ENCODE assay signal across 13 cellular contexts in the genomic region with DNA sequence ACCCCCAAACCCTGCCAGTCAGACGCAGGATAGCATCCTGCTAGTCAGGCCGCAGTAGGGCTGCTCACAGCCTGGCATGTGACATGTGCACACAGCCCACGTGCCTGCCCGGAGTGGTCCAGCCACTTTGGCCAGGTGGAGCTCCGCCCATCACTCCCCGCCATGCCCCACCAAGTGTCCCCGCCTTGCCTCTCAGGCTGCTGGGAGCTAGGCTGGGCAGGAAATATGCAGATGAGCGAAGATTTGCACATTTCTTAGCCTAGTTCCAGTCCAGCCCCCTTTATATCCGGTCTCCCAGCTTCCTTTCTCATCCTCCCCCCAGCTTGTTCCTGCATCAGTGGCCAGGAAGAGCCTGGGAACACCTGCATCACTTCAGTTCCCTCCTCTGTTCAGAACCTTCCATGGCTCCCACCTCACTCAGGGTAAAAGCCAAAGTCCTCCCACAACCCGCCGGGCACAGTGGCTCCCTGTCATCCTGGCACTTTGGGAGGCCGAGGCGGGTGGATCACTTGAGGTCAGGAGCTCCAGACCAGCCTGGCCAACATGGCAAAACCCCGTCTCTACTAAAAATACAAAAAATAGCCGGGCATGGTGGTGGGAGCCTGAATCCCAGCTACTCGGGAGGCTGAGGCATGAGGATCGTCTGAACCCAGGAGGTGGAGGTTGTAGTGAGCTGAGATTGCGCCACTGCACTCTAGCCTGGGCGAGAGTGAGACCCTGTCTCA. TPM values are rescaled to one million over a fixed set of nuclear protein-coding genes. Genes with fewer than 3 reads are reported as not detected.
A peak's percentile ranks its signal among the peaks of the same experiment; 100 is the strongest.
DNase-seq lines count a peak whose midpoint lies in the region; ATAC-seq and TF ChIP-seq lines count a peak whose summit lies in the region.
"Had no signal": no experiment of that assay in that cellular context is flagged by ENCODE, and none has a peak within 500 bp of the region (broad histone marks: within the 10 kb centered on the region; RNA-seq: fewer than 3 reads in every experiment).

No MANE protein-coding gene starts in this region.

- peaks cover 36% of the 10 kb centered on the region for H3K4me1 ChIP-seq in OCI-LY7 (ENCODE audit: insufficient read depth, low read length, poor library complexity, severe bottlenecking)
- H3K4me1 ChIP-seq in heart left ventricle = peaks cover 4 to 46% (median 33%) of the 10 kb centered on the region in 12 donors

- H3K4me2 ChIP-seq in OCI-LY7 (ENCODE audit: low read length) = peak overlapping the region; percentile 64

- 58 to 67% (median 63%) methylated on average over 16 to 19 of the region's 19 CpGs for WGBS in heart left ventricle, 4 donors

- no peaks in the 10 kb centered on the region for H3K79me2 ChIP-seq in OCI-LY7 (ENCODE audit: insufficient read depth, low read depth, low read length)

- in situ Hi-C loops in Caki2 (cut with HindIII; ENCODE audit: low pct_unique_long_range_greater_than_20kb, low sequenced_read_pairs) = no loop called here

- no peaks in the 10 kb centered on the region for H4K20me1 ChIP-seq in OCI-LY7 (ENCODE audit: insufficient read depth, low read length)

- H3K27ac Mint-ChIP-seq in neural crest cell (ENCODE audit: unreplicated experiment) = no peak overlapping the region
- no peak overlapping the region for H3K27ac Mint-ChIP-seq in CD14-positive monocyte
- H3K27ac Mint-ChIP-seq: activated naive CD8-positive, alpha-beta T cell treated with anti-CD3 and anti-CD28 coated beads, Interleukin-2, amount 10 ng/mL, durations not matched to agents 7 days and 5 days had no signal

- H3K27me3 Mint-ChIP-seq in neural crest cell (ENCODE audit: low read depth) (no peaks in the 10 kb centered on the region), CD14-positive monocyte (ENCODE audit: low read depth in 3 of 3) (peaks cover 70 to 94% (median 83%) of the 10 kb centered on the region in 3 donors)

- H3K9me3 Mint-ChIP-seq in neural crest cell (no peaks in the 10 kb centered on the region), CD14-positive monocyte (peaks cover 0 to 14% (median 9%) of the 10 kb centered on the region in 7 donors)
- H3K9me3 Mint-ChIP-seq: activated naive CD8-positive, alpha-beta T cell treated with anti-CD3 and anti-CD28 coated beads, Interleukin-2, amount 10 ng/mL, durations not matched to agents 7 days and 5 days had no signal

- H3K4me3 Mint-ChIP-seq in neural crest cell = peak overlapping the region; percentile 32
- H3K4me3 Mint-ChIP-seq in CD14-positive monocyte = peak overlapping the region in 1 of 2 donors; percentile 58
- H3K4me3 Mint-ChIP-seq: activated naive CD8-positive, alpha-beta T cell treated with anti-CD3 and anti-CD28 coated beads, Interleukin-2, amount 10 ng/mL, durations not matched to agents 7 days and 5 days had no signal

- peak overlapping the region; percentile 28 for H3K27ac ChIP-seq in OCI-LY7 (ENCODE audit: low read depth, low read length, poor library complexity, severe bottlenecking)
- H3K27ac ChIP-seq in heart left ventricle = peak overlapping the region; percentile 46 to 98 (median 85)

- H3K9me3 ChIP-seq in OCI-LY7 (ENCODE audit: low read length) (no peaks in the 10 kb centered on the region), heart left ventricle (no peaks in the 10 kb centered on the region)

- H3K36me3 ChIP-seq in OCI-LY7 (ENCODE audit: insufficient read depth, low read length) (no peaks in the 10 kb centered on the region), heart left ventricle (no peaks in the 10 kb centered on the region)

- H3K4me3 ChIP-seq in OCI-LY7 (ENCODE audit: low read depth, low read length, poor library complexity, severe bottlenecking) = no peak overlapping the region
- no peak overlapping the region for H3K4me3 ChIP-seq in heart left ventricle

- peak overlapping the region; percentile 57; the same call in 1 of the 2 replicates for H2AFZ ChIP-seq in OCI-LY7 (ENCODE audit: low read length)

- BruUV-seq in OCI-LY7 (replicated peaks; lab: Mats Ljungman, UMichigan) = no TSS peak

- ATAC-seq in heart left ventricle = peak; percentile 17 to 77 (median 58)
- no peak for ATAC-seq in HG02884 (IDR thresholded peaks at IDR 0.05; ENCODE audit: unreplicated experiment)
- no peak for ATAC-seq in GM21360 (IDR thresholded peaks at IDR 0.05; ENCODE audit: unreplicated experiment)
- ATAC-seq in GM21367 (IDR thresholded peaks at IDR 0.05; ENCODE audit: unreplicated experiment) = no peak
- ATAC-seq: naive thymus-derived CD4-positive, alpha-beta T cell had no signal

- H3K27me3 ChIP-seq in heart left ventricle = peaks cover 0 to 10% (median 0%) of the 10 kb centered on the region in 9 donors

- TF ChIP-seq POLR2A in heart left ventricle (IDR thresholded peaks at IDR 0.05) = peak in 1 of 2 donors; percentile 38

- intact Hi-C loops in OCI-LY7 (cut with micrococcal nuclease; ENCODE audit: unreplicated experiment) = loop anchor here (2.0 kb wide), 1 partner anchor 22 kb away; no protein-coding TSS in a partner anchor
- intact Hi-C loops in heart left ventricle (cut with DNase I) = no loop called here
- intact Hi-C loops in CD14-positive monocyte (cut with micrococcal nuclease) = no loop called here

- no peak for TF ChIP-seq CTCF in OCI-LY7 (conservative IDR thresholded peaks at IDR 0.05; ENCODE audit: low read length)
- no peak for TF ChIP-seq CTCF in heart left ventricle (IDR thresholded peaks at IDR 0.05)
- TF ChIP-seq CTCF in neural crest cell (conservative IDR thresholded peaks at IDR 0.05) = no peak
- TF ChIP-seq CTCF in CD14-positive monocyte (IDR thresholded peaks at IDR 0.05) = no peak

- DNase-seq in Caki2 (ENCODE audit: low read depth) (peak; percentile 85), OCI-LY7 (ENCODE audit: low spot score) (peak; percentile 81), heart left ventricle (peak; percentile 63 to 81 (median 74)), neural crest cell (ENCODE audit: low read depth, low spot score) (no peak), CD14-positive monocyte (ENCODE audit: low spot score) (no peak)
- DNase-seq: activated CD4-positive, CD25-positive, alpha-beta regulatory T cell; activated naive CD8-positive, alpha-beta T cell treated with anti-CD3 and anti-CD28 coated beads, Interleukin-2, amount 10 ng/mL, durations not matched to agents 7 days and 5 days; C1 segment of cervical spinal cord; erythroblast; naive thymus-derived CD4-positive, alpha-beta T cell had no signal

- H3K4me1 Mint-ChIP-seq in neural crest cell (peaks cover 20% of the 10 kb centered on the region), CD14-positive monocyte (peaks cover 2% of the 10 kb centered on the region)

- no peaks in the 10 kb centered on the region for H3K36me3 Mint-ChIP-seq in neural crest cell (ENCODE audit: low read depth)
- no peaks in the 10 kb centered on the region for H3K36me3 Mint-ChIP-seq in CD14-positive monocyte
- H3K36me3 Mint-ChIP-seq: activated naive CD8-positive, alpha-beta T cell treated with anti-CD3 and anti-CD28 coated beads, Interleukin-2, amount 10 ng/mL, durations not matched to agents 7 days and 5 days; naive thymus-derived CD4-positive, alpha-beta T cell had no signal

- H3K9me2 ChIP-seq in OCI-LY7 (ENCODE audit: insufficient read depth, low read length) = no peaks in the 10 kb centered on the region

- POLR2A ChIA-PET in OCI-LY7 (lab: Charles Lee) = interaction anchor here (0.5 kb wide), 1 partner anchor 38 kb away, joined by 3 read pairs; no protein-coding TSS in a partner anchor

- CTCF ChIA-PET in OCI-LY7 (lab: Charles Lee; ENCODE audit: unreplicated experiment) = interaction anchor here (0.5 kb wide), 1 partner anchor 82 kb away, joined by 3 read pairs; a partner anchor contains a TSS

RNA-seq across cellular contexts. Expression of a gene that starts 2.3 kb away (rescaled TPM):
- total RNA-seq in Caki2 (2014; rRNA removed; shearing (Covaris generic); ENCODE audit: low replicate concordance) = 8.7 and 14.1 TPM in 2 replicates
- 16.6 and 24.1 TPM in 2 replicates for total RNA-seq in OCI-LY7 (2014; rRNA removed; shearing (Covaris generic))
- total RNA-seq in OCI-LY7 (2022) = 74.6 and 78.2 TPM in 2 replicates
- 10 to 100 TPM; 21.6 to 57.8 (median 39.5) TPM for total RNA-seq in heart left ventricle
- polyA plus RNA-seq in heart left ventricle = 10 to 100 TPM; 25.6 to 36.0 TPM
- total RNA-seq in neural crest cell = 34.7 and 40.6 TPM in 2 replicates
- polyA plus RNA-seq in CD14-positive monocyte = under 1 TPM; 0.03 to 0.18 TPM
- polyA plus RNA-seq: naive thymus-derived CD4-positive, alpha-beta T cell had no signal

RNA-seq across cellular contexts. Expression of a gene that starts 25.2 kb away (rescaled TPM):
- total RNA-seq in Caki2 (2014; rRNA removed; shearing (Covaris generic); ENCODE audit: low replicate concordance) = not detected in 2 replicates
- total RNA-seq in OCI-LY7 (2014; rRNA removed; shearing (Covaris generic)) = not detected in 2 replicates
- 1.0 TPM in 1 of 2 replicates, not detected in the other for total RNA-seq in OCI-LY7 (2022)
- total RNA-seq in heart left ventricle = 1 to 10 TPM in 1 of 9 donors, not detected in 8; 6.3 TPM
- 10 to 100 TPM in 1 of 2 donors, under 1 TPM in 1; 0.61 to 10.2 TPM for polyA plus RNA-seq in heart left ventricle
- total RNA-seq in neural crest cell = not detected in 2 replicates
- not detected for polyA plus RNA-seq in CD14-positive monocyte
- total RNA-seq: activated naive CD8-positive, alpha-beta T cell treated with anti-CD3 and anti-CD28 coated beads, Interleukin-2, amount 10 ng/mL, durations not matched to agents 7 days and 5 days; naive thymus-derived CD4-positive, alpha-beta T cell had no signal
- polyA plus RNA-seq: naive thymus-derived CD4-positive, alpha-beta T cell had no signal

RNA-seq across cellular contexts. Expression of a gene that starts 31.3 kb away (rescaled TPM):
- total RNA-seq in Caki2 (2014; rRNA removed; shearing (Covaris generic); ENCODE audit: low replicate concordance) = not detected in 2 replicates
- not detected in 2 replicates for total RNA-seq in OCI-LY7 (2014; rRNA removed; shearing (Covaris generic))
- total RNA-seq in OCI-LY7 (2022) = not detected in 2 replicates
- total RNA-seq in heart left ventricle = not detected
- not detected for polyA plus RNA-seq in heart left ventricle
- not detected in 2 replicates for total RNA-seq in neural crest cell
- under 1 TPM in 1 of 2 donors, not detected in 1; 0.31 TPM for polyA plus RNA-seq in CD14-positive monocyte
- total RNA-seq: activated naive CD8-positive, alpha-beta T cell treated with anti-CD3 and anti-CD28 coated beads, Interleukin-2, amount 10 ng/mL, durations not matched to agents 7 days and 5 days; naive thymus-derived CD4-positive, alpha-beta T cell had no signal
- polyA plus RNA-seq: naive thymus-derived CD4-positive, alpha-beta T cell had no signal

Comparison
In these comparisons a context has a peak if more than half of its experiments do, and no peak if none do; other contexts are left out.
1. DNase-seq: peak in Caki2 (single experiment), OCI-LY7 (single experiment) and heart left ventricle (5 of 5); none in neural crest cell (single experiment) and CD14-positive monocyte (single experiment).
2. ATAC-seq: peak in heart left ventricle (4 of 4); none in HG02884 (single experiment), GM21360 (single experiment) and GM21367 (single experiment).